Comparison of ENCODE assay signal across 19 cellular contexts in genomic region chr15:48823237-48823636, GRCh38. TPM values are rescaled to one million over a fixed set of nuclear protein-coding genes. Genes with fewer than 3 reads are reported as not detected.
DNase-seq lines count a peak whose midpoint lies in the region; ATAC-seq and TF ChIP-seq lines count a peak whose summit lies in the region.
"Had no signal": no experiment of that assay in that cellular context is flagged by ENCODE, and none has a peak within 500 bp of the region (broad histone marks: within the 10 kb centered on the region; RNA-seq: fewer than 3 reads in every experiment).

No MANE protein-coding gene starts in this region.

- H3K9me3 Mint-ChIP-seq in stimulated activated naive B cell treated with anti-CD40 and anti-IgM and Interleukin-4, amounts not matched to agents 10 μg/mL and 1 μg/mL and 100 μg/mL, for 72 hours: no peaks in the 10 kb centered on the region
- no peaks in the 10 kb centered on the region for H3K9me3 Mint-ChIP-seq in stimulated activated effector memory CD8-positive, alpha-beta T cell treated with anti-CD3 and anti-CD28 coated beads, Interleukin-12 subunit alpha, Interleukin-12 subunit beta, amount 100 ng/mL, for 72 hours
- H3K9me3 Mint-ChIP-seq: activated CD8-positive, alpha-beta T cell treated with anti-CD3 and anti-CD28 coated beads for 36 hours; activated T-cell treated with anti-CD3 and anti-CD28 coated beads, Interleukin-2, amount 50 U/mL, for 72 hours; type B pancreatic cell had no signal

- H3K27me3 ChIP-seq in HCT116 (ENCODE audit: insufficient read depth, low read length): no peaks in the 10 kb centered on the region
- H3K27me3 ChIP-seq: cardiac muscle cell had no signal

- no peak overlapping the region for H3K4me3 Mint-ChIP-seq in stimulated activated naive B cell treated with anti-CD40 and anti-IgM and Interleukin-4, amounts not matched to agents 10 μg/mL and 1 μg/mL and 100 μg/mL, for 72 hours
- H3K4me3 Mint-ChIP-seq in stimulated activated effector memory CD8-positive, alpha-beta T cell treated with anti-CD3 and anti-CD28 coated beads, Interleukin-12 subunit alpha, Interleukin-12 subunit beta, amount 100 ng/mL, for 72 hours: no peak overlapping the region
- H3K4me3 Mint-ChIP-seq: activated CD8-positive, alpha-beta T cell treated with anti-CD3 and anti-CD28 coated beads for 36 hours; activated naive CD8-positive, alpha-beta T cell; activated T-cell treated with anti-CD3 and anti-CD28 coated beads, Interleukin-2, amount 50 U/mL, for 72 hours; type B pancreatic cell had no signal

- no peaks in the 10 kb centered on the region for H3K9me2 ChIP-seq in HCT116 (ENCODE audit: insufficient read depth)

- TF ChIP-seq POLR2A in HCT116 (IDR thresholded peaks at IDR 0.05; ENCODE audit: borderline replicate concordance, extremely low read depth, insufficient read depth, insufficient read length): no peak

- RAD21 ChIA-PET in HCT116 (lab: Charles Lee; ENCODE audit: low non-redundant PET in 1 of 2, low total read pairs in 2 of 2, uncharacterized antibody in 2 of 2, unreplicated experiment in 2 of 2): no interaction called here

- no peaks in the 10 kb centered on the region for H3K36me3 Mint-ChIP-seq in stimulated activated naive B cell treated with anti-CD40 and anti-IgM and Interleukin-4, amounts not matched to agents 10 μg/mL and 1 μg/mL and 100 μg/mL, for 72 hours
- no peaks in the 10 kb centered on the region for H3K36me3 Mint-ChIP-seq in stimulated activated effector memory CD8-positive, alpha-beta T cell treated with anti-CD3 and anti-CD28 coated beads, Interleukin-12 subunit alpha, Interleukin-12 subunit beta, amount 100 ng/mL, for 72 hours
- H3K36me3 Mint-ChIP-seq: activated naive CD8-positive, alpha-beta T cell; type B pancreatic cell had no signal

- intact Hi-C loops in HCT116 (cut with micrococcal nuclease): no loop called here

- BruUV-seq in HCT116 (replicated peaks; lab: Mats Ljungman, UMichigan): no TSS peak

- no peak overlapping the region for H3K9ac ChIP-seq in HCT116 (ENCODE audit: low read length)

- H3K27ac ChIP-seq in HCT116 (ENCODE audit: low read depth, low read length): no peak overlapping the region
- H3K27ac ChIP-seq: cardiac muscle cell had no signal

- H3K27me3 Mint-ChIP-seq in stimulated activated naive B cell treated with anti-CD40 and anti-IgM and Interleukin-4, amounts not matched to agents 10 μg/mL and 1 μg/mL and 100 μg/mL, for 72 hours: peaks cover 0 to 13% of the 10 kb centered on the region in 2 donors
- H3K27me3 Mint-ChIP-seq: type B pancreatic cell had no signal

- CTCF ChIA-PET in AG04449 (lab: Yijun Ruan, JAX) (interaction anchor here (0.8 to 1.0 kb wide), 4 partner anchors 10 to 38 kb away, joined by 3 read pairs; no protein-coding TSS in a partner anchor), HCT116 (lab: Charles Lee) (no interaction called here)

- peak; percentile 65; the same call in 1 of the 2 replicates for ATAC-seq in HCT116
- ATAC-seq in stimulated activated naive B cell treated with anti-CD40 and anti-IgM and Interleukin-4, amounts not matched to agents 10 μg/mL and 1 μg/mL and 100 μg/mL, for 72 hours (replicated peaks): no peak
- ATAC-seq in stimulated activated effector memory CD8-positive, alpha-beta T cell treated with anti-CD3 and anti-CD28 coated beads, Interleukin-12 subunit alpha, Interleukin-12 subunit beta, amount 100 ng/mL, for 72 hours: no peak
- ATAC-seq: activated CD8-positive, alpha-beta T cell treated with anti-CD3 and anti-CD28 coated beads for 36 hours; activated T-cell treated with anti-CD3 and anti-CD28 coated beads, Interleukin-2, amount 50 U/mL, for 72 hours; left ventricle myocardium superior; stimulated activated naive CD8-positive, alpha-beta T cell treated with anti-CD3 and anti-CD28 coated beads, Interleukin-15, Interleukin-2, amounts not matched to agents 100 U/mL and 50 U/mL, for 24 hours had no signal

- no peak overlapping the region for H3K4me3 ChIP-seq in AG04449 (ENCODE audit: low read depth, low read length)
- H3K4me3 ChIP-seq in HCT116 (replicated peaks in 1 of 2; ENCODE audit: low read depth in 1 of 2, low read length in 2 of 2): no peak overlapping the region
- H3K4me3 ChIP-seq: cardiac muscle cell had no signal

- no peaks in the 10 kb centered on the region for H3K79me2 ChIP-seq in HCT116 (ENCODE audit: insufficient read depth, low read length)

- no peak overlapping the region for H2AFZ ChIP-seq in HCT116 (ENCODE audit: low read depth, low read length, poor library complexity, severe bottlenecking)

- H3K36me3 ChIP-seq in HCT116 (ENCODE audit: control insufficient read depth in 1 of 2, insufficient read depth in 2 of 2, low read length in 2 of 2): no peaks in the 10 kb centered on the region
- H3K36me3 ChIP-seq: cardiac muscle cell had no signal

- TF ChIP-seq CTCF in AG04449 (IDR thresholded peaks at IDR 0.05; ENCODE audit: insufficient read depth, low read length, missing control alignments) (peak; percentile 6), HCT116 (IDR thresholded peaks at IDR 0.05 in 2 of 3, conservative IDR thresholded peaks at IDR 0.05 in 1 of 3; ENCODE audit: borderline replicate concordance in 1 of 3, insufficient read depth in 1 of 3, low read depth in 2 of 3, low read length in 2 of 3) (no peak)

- no peak overlapping the region for H3K4me2 ChIP-seq in HCT116 (ENCODE audit: low read length)

- H3K9me3 ChIP-seq in HCT116 (ENCODE audit: control insufficient read depth in 1 of 2, insufficient read depth in 1 of 2, low read depth in 1 of 2, low read length in 2 of 2): no peaks in the 10 kb centered on the region

- no peak for TF ChIP-seq RAD21 in HCT116 (IDR thresholded peaks at IDR 0.05; ENCODE audit: low read depth)

- H3K4me1 ChIP-seq in HCT116 (ENCODE audit: control insufficient read depth in 1 of 2, insufficient read depth in 2 of 2, low read length in 2 of 2): no peaks in the 10 kb centered on the region; a peak in 1 of 4 replicates

- no peaks in the 10 kb centered on the region for H3K4me1 Mint-ChIP-seq in stimulated activated naive B cell treated with anti-CD40 and anti-IgM and Interleukin-4, amounts not matched to agents 10 μg/mL and 1 μg/mL and 100 μg/mL, for 72 hours
- no peaks in the 10 kb centered on the region for H3K4me1 Mint-ChIP-seq in stimulated activated effector memory CD8-positive, alpha-beta T cell treated with anti-CD3 and anti-CD28 coated beads, Interleukin-12 subunit alpha, Interleukin-12 subunit beta, amount 100 ng/mL, for 72 hours

- POLR2A ChIA-PET in AG04449 (lab: Yijun Ruan, JAX): no interaction called here
- POLR2A ChIA-PET in HCT116 (lab: Charles Lee): no interaction called here

- H3K27ac Mint-ChIP-seq in stimulated activated naive B cell treated with anti-CD40 and anti-IgM and Interleukin-4, amounts not matched to agents 10 μg/mL and 1 μg/mL and 100 μg/mL, for 72 hours: no peak overlapping the region
- H3K27ac Mint-ChIP-seq in stimulated activated effector memory CD8-positive, alpha-beta T cell treated with anti-CD3 and anti-CD28 coated beads, Interleukin-12 subunit alpha, Interleukin-12 subunit beta, amount 100 ng/mL, for 72 hours: no peak overlapping the region
- H3K27ac Mint-ChIP-seq: activated CD8-positive, alpha-beta T cell treated with anti-CD3 and anti-CD28 coated beads for 36 hours; activated naive CD8-positive, alpha-beta T cell; activated T-cell treated with anti-CD3 and anti-CD28 coated beads, Interleukin-2, amount 50 U/mL, for 72 hours; type B pancreatic cell had no signal

- DNase-seq in AG04449 (ENCODE audit: low read depth, low spot score) (no peak), HCT116 (ENCODE audit: low read depth, low spot score) (no peak), amniotic epithelial cell (ENCODE audit: low read depth) (peak; percentile 12), iPS-NIHi11 (ENCODE audit: low spot score) (peak; percentile 26), GM19238 (ENCODE audit: insufficient read length, low spot score) (no peak), putamen (ENCODE audit: low spot score) (no peak)
- DNase-seq in stimulated activated naive B cell treated with anti-CD40 and anti-IgM and Interleukin-4, amounts not matched to agents 10 μg/mL and 1 μg/mL and 100 μg/mL, for 72 hours: no peak
- no peak for DNase-seq in stimulated activated effector memory CD8-positive, alpha-beta T cell treated with anti-CD3 and anti-CD28 coated beads, Interleukin-12 subunit alpha, Interleukin-12 subunit beta, amount 100 ng/mL, for 72 hours (ENCODE audit: low spot score in 2 of 2)
- DNase-seq: 8988T; activated CD8-positive, alpha-beta T cell treated with anti-CD3 and anti-CD28 coated beads for 36 hours; activated T-cell treated with anti-CD3 and anti-CD28 coated beads, Interleukin-2, amount 50 U/mL, for 72 hours; effector CD4-positive, alpha-beta T cell; left ventricle myocardium superior; NCI-H1930; NCI-H510A treated with DMSO at 0.1 percent for 48 hours; stimulated activated naive CD8-positive, alpha-beta T cell treated with anti-CD3 and anti-CD28 coated beads, Interleukin-15, Interleukin-2, amounts not matched to agents 100 U/mL and 50 U/mL, for 24 hours had no signal

- H4K20me1 ChIP-seq in HCT116 (ENCODE audit: insufficient read depth): no peaks in the 10 kb centered on the region

TF ChIP-seq in HCT116, 20 proteins besides CTCF, POLR2A, EP300 and RAD21:
- TF ChIP-seq ZNF274 (IDR thresholded peaks at IDR 0.05; ENCODE audit: low read depth, low read length) (no peak), SIN3A (IDR thresholded peaks at IDR 0.05; ENCODE audit: low read depth) (no peak), YY1 (IDR thresholded peaks at IDR 0.05; ENCODE audit: extremely low read depth, insufficient replicate concordance, low read depth, low read length) (no peak), SP1 (IDR thresholded peaks at IDR 0.05; ENCODE audit: low read depth) (no peak), EZH2phosphoT487 (IDR thresholded peaks at IDR 0.05; ENCODE audit: borderline replicate concordance) (no peak), JUND (IDR thresholded peaks at IDR 0.05) (no peak), EGR1 (IDR thresholded peaks at IDR 0.05; ENCODE audit: low read depth) (no peak), MAX (IDR thresholded peaks at IDR 0.05) (no peak), SRF (IDR thresholded peaks at IDR 0.05; ENCODE audit: low read depth) (no peak)

RNA-seq across cellular contexts. Expression of gene CEP152, which starts 12.4 kb away (rescaled TPM):
- 19.7 TPM for total RNA-seq in HCT116 (2021; ENCODE audit: unreplicated experiment)
- polyA plus RNA-seq in HCT116 (2012): 7.2 TPM in 2 replicates

RNA-seq across cellular contexts. Expression of gene EID1, which starts 54.7 kb away (rescaled TPM):
- total RNA-seq in HCT116 (2021; ENCODE audit: unreplicated experiment): 68.6 TPM
- polyA plus RNA-seq in HCT116 (2012): 35.6 and 43.1 TPM in 2 replicates

Comparison
In these comparisons a context has a peak if more than half of its experiments do, and no peak if none do; other contexts are left out.
1. DNase-seq: peak in amniotic epithelial cell (single experiment) and iPS-NIHi11 (single experiment); none in AG04449 (single experiment), HCT116 (single experiment), GM19238 (single experiment), putamen (single experiment), stimulated activated naive B cell treated with anti-CD40 and anti-IgM and Interleukin-4, amounts not matched to agents 10 μg/mL and 1 μg/mL and 100 μg/mL, for 72 hours (single experiment) and stimulated activated effector memory CD8-positive, alpha-beta T cell treated with anti-CD3 and anti-CD28 coated beads, Interleukin-12 subunit alpha, Interleukin-12 subunit beta, amount 100 ng/mL, for 72 hours (0 of 2).